Comparison of ENCODE assay signal across 8 cellular contexts in the genomic region with DNA sequence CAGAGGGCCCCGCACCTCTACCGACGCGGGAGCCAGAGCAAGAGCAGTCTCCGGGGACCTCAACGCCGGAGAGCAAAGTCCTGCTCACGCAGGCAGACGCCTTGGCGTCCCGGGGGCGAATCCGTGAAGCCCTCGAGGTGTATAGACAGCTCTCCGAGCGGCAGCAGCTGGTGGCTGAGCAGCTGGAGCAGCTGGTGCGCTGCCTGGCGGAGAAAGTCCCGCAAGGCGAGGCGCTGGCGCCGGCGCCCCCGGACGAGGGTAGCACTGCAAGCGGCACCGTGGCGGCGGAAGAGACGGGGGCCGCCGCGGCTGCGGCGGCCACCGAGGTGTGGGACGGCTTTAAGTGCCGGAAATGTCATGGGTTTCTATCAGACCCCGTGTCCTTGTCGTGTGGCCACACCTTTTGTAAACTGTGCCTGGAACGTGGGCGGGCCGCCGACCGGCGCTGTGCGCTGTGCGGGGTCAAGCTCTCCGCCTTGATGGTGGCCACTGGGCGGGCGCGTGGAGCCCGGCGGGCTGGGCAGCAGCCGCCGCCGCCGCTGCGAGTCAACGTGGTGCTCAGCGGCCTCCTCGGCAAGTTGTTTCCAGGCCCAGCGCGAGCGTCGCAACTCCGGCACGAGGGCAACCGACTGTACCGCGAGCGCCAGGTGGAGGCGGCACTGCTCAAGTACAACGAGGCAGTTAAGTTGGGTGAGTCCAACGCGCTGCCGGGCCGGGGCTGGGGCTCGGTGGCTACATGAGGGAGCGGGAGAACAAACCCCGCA. TPM values are rescaled to one million over a fixed set of nuclear protein-coding genes. Genes with fewer than 3 reads are reported as not detected.
DNase-seq lines count a peak whose midpoint lies in the region; ATAC-seq and TF ChIP-seq lines count a peak whose summit lies in the region.

No MANE protein-coding gene starts in this region.

- no peaks in the 10 kb centered on the region for H3K36me3 Mint-ChIP-seq in osteocyte (ENCODE audit: unreplicated experiment)

- H3K4me3 ChIP-seq in fibroblast of the aortic adventitia (ENCODE audit: low read depth, low read length): peak overlapping the region; percentile 10

- peaks cover 29% of the 10 kb centered on the region for H3K27me3 Mint-ChIP-seq in osteocyte (ENCODE audit: unreplicated experiment)

- DNase-seq in Ammon's horn (ENCODE audit: low spot score) (peak; percentile 21), NCI-H748 treated with DMSO at 0.1 percent for 48 hours (lab: John Stamatoyannopoulos, UW) (peak; percentile 48), activated T-helper 1 cell treated with Interleukin-2 at 50 U/mL for 16 hours (ENCODE audit: low read depth) (peak; percentile 40), fibroblast of the aortic adventitia (ENCODE audit: low read depth) (no peak), osteocyte (ENCODE audit: extremely low spot score, unreplicated experiment) (no peak), NCI-H128 (lab: John Stamatoyannopoulos, UW; ENCODE audit: unreplicated experiment) (no peak)

- peak overlapping the region; percentile 72 for H3K4me3 Mint-ChIP-seq in osteocyte (ENCODE audit: unreplicated experiment)

- ATAC-seq in GM21381 (IDR thresholded peaks at IDR 0.05; ENCODE audit: unreplicated experiment) (peak; percentile 49), HG03097 (IDR thresholded peaks at IDR 0.05; ENCODE audit: low FRiP score, unreplicated experiment) (no peak)

- H3K27ac Mint-ChIP-seq in osteocyte (ENCODE audit: unreplicated experiment): no peak overlapping the region

- no peak for TF ChIP-seq CTCF in fibroblast of the aortic adventitia (IDR thresholded peaks at IDR 0.05; ENCODE audit: insufficient read depth, low read length)
- no peak for TF ChIP-seq CTCF in osteocyte (IDR thresholded peaks at IDR 0.05)

- H3K9me3 Mint-ChIP-seq in osteocyte (ENCODE audit: unreplicated experiment): peaks cover 5% of the 10 kb centered on the region

- peaks cover 9% of the 10 kb centered on the region for H3K4me1 Mint-ChIP-seq in osteocyte (ENCODE audit: unreplicated experiment)

RNA-seq across cellular contexts. Expression of gene LONRF3, which starts 0.7 kb away (rescaled TPM):
- 1.5 TPM in 1 of 2 replicates, not detected in the other for total RNA-seq in fibroblast of the aortic adventitia (ENCODE audit: low replicate concordance)
- not detected in 2 replicates for total RNA-seq in osteocyte

Comparison
In these comparisons a context has a peak if more than half of its experiments do, and no peak if none do; other contexts are left out.
1. DNase-seq: peak in Ammon's horn (single experiment), NCI-H748 treated with DMSO at 0.1 percent for 48 hours (single experiment) and activated T-helper 1 cell treated with Interleukin-2 at 50 U/mL for 16 hours (single experiment); none in fibroblast of the aortic adventitia (single experiment), osteocyte (single experiment) and NCI-H128 (single experiment).